Comparison of ENCODE assay signal across 8 cellular contexts in the genomic region with DNA sequence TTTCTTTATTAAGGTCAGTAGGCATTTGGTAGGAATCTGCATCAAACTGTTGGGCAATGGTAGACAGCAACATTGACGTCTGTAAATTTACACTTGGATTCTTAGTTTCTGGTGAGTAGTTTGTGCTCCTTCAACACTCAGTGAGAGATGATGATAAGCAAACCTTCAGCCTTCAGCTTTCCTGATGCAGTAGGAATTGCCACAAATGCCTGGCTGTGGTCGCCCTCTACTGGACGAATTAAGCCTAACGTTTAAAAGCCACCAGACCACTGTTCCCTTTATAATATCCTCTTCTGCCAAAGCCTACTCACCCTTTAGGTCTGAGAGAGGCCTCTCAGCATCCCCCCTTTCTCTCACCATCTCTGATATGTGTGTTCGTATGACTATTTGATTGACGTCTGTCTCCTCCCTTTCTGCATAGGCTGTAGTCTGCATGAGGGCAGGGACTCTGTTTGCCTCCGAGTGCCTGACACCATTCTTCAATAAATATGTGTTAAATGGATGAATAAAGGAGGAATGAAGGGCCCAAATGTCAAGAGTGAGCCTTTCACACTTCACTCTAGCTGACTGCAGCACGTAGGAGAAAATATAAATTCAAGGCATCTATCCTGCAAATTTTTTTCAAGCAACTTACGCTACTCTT. TPM values are rescaled to one million over a fixed set of nuclear protein-coding genes. Genes with fewer than 3 reads are reported as not detected.
DNase-seq lines count a peak whose midpoint lies in the region; ATAC-seq and TF ChIP-seq lines count a peak whose summit lies in the region.

No MANE protein-coding gene starts in this region.

- H3K4me1 Mint-ChIP-seq in activated naive CD4-positive, alpha-beta T cell treated with anti-CD3 and anti-CD28 coated beads, Interleukin-2, amount 10 ng/mL, durations not matched to agents 7 days and 5 days = no peaks in the 10 kb centered on the region

- TF ChIP-seq CTCF in LNCAP (IDR thresholded peaks at IDR 0.05) = peak; percentile 77

- peak; percentile 84 for DNase-seq in ELF-1 (ENCODE audit: low read depth, low spot score)
- peak; percentile 73 for DNase-seq in SK-MEL-5 (ENCODE audit: low read depth, low spot score)
- peak; percentile 66 for DNase-seq in activated naive CD4-positive, alpha-beta T cell treated with anti-CD3 and anti-CD28 coated beads, Interleukin-2, amount 10 ng/mL, durations not matched to agents 7 days and 5 days
- DNase-seq in head of caudate nucleus = peak; percentile 33 to 90 (median 74)
- DNase-seq in pulmonary artery endothelial cell (ENCODE audit: low read depth, low spot score) = peak; percentile 13

- intact Hi-C loops in head of caudate nucleus (cut with DNase I) = no loop called here

- H3K9me3 Mint-ChIP-seq in activated naive CD4-positive, alpha-beta T cell treated with anti-CD3 and anti-CD28 coated beads, Interleukin-2, amount 10 ng/mL, durations not matched to agents 7 days and 5 days = no peaks in the 10 kb centered on the region

- in situ Hi-C loops in SK-MEL-5 (cut with HindIII; ENCODE audit: low pct_unique_long_range_greater_than_20kb, low sequenced_read_pairs) = no loop called here

- H3K4me3 Mint-ChIP-seq in activated naive CD4-positive, alpha-beta T cell treated with anti-CD3 and anti-CD28 coated beads, Interleukin-2, amount 10 ng/mL, durations not matched to agents 7 days and 5 days = no peak overlapping the region

- peaks cover 11% of the 10 kb centered on the region for H3K27me3 Mint-ChIP-seq in activated naive CD4-positive, alpha-beta T cell treated with anti-CD3 and anti-CD28 coated beads, Interleukin-2, amount 10 ng/mL, durations not matched to agents 7 days and 5 days

- no peaks in the 10 kb centered on the region for H3K36me3 Mint-ChIP-seq in activated naive CD4-positive, alpha-beta T cell treated with anti-CD3 and anti-CD28 coated beads, Interleukin-2, amount 10 ng/mL, durations not matched to agents 7 days and 5 days

- ATAC-seq in GM21786 (IDR thresholded peaks at IDR 0.05; ENCODE audit: unreplicated experiment) (peak; percentile 95), HG03196 (IDR thresholded peaks at IDR 0.05; ENCODE audit: unreplicated experiment) (no peak)

- H3K27ac Mint-ChIP-seq in activated naive CD4-positive, alpha-beta T cell treated with anti-CD3 and anti-CD28 coated beads, Interleukin-2, amount 10 ng/mL, durations not matched to agents 7 days and 5 days = no peak overlapping the region

- CTCF ChIA-PET in activated naive CD4-positive, alpha-beta T cell treated with anti-CD3 and anti-CD28 coated beads, Interleukin-2, amount 10 ng/mL, durations not matched to agents 7 days and 5 days (lab: Charles Lee) = interaction anchor here (0.5 to 2.2 kb wide), 9 partner anchors 14 to 333 kb away, joined by 3 to 18 read pairs (median 3); no protein-coding TSS in a partner anchor

RNA-seq across cellular contexts. Expression of a gene that starts 47.0 kb away (rescaled TPM):
- total RNA-seq in SK-MEL-5 (2014; rRNA removed; shearing (Covaris generic)) = 3.2 and 4.4 TPM in 2 replicates
- 4.5 and 5.8 TPM in 2 replicates for polyA plus RNA-seq in SK-MEL-5 (2015; cell fraction: cytosol; rRNA removed)
- 3.6 and 3.7 TPM in 2 replicates for polyA plus RNA-seq in SK-MEL-5 (2015; cell fraction: nucleus; rRNA removed)
- 7.2 and 11.4 TPM in 2 replicates for total RNA-seq in pulmonary artery endothelial cell

RNA-seq across cellular contexts. Expression of a gene that starts 52.0 kb away (rescaled TPM):
- not detected in 2 replicates for total RNA-seq in SK-MEL-5 (2014; rRNA removed; shearing (Covaris generic))
- polyA plus RNA-seq in SK-MEL-5 (2015; cell fraction: cytosol; rRNA removed) = not detected in 2 replicates
- polyA plus RNA-seq in SK-MEL-5 (2015; cell fraction: nucleus; rRNA removed) = not detected in 2 replicates
- not detected in 2 replicates for total RNA-seq in pulmonary artery endothelial cell

RNA-seq across cellular contexts. Expression of a gene that starts 57.3 kb away (rescaled TPM):
- total RNA-seq in SK-MEL-5 (2014; rRNA removed; shearing (Covaris generic)) = not detected in 2 replicates
- not detected in 2 replicates for polyA plus RNA-seq in SK-MEL-5 (2015; cell fraction: cytosol; rRNA removed)
- not detected in 2 replicates for polyA plus RNA-seq in SK-MEL-5 (2015; cell fraction: nucleus; rRNA removed)
- total RNA-seq in pulmonary artery endothelial cell = not detected in 2 replicates

Comparison
In these comparisons a context has a peak if more than half of its experiments do, and no peak if none do; other contexts are left out.
1. DNase-seq: peak in every context shown above with its lines; median percentile 84 in ELF-1; 74 in head of caudate nucleus; 73 in SK-MEL-5; 66 in activated naive CD4-positive, alpha-beta T cell treated with anti-CD3 and anti-CD28 coated beads, Interleukin-2, amount 10 ng/mL, durations not matched to agents 7 days and 5 days; 13 in pulmonary artery endothelial cell.